15 cellular contexts compared by ENCODE assay signal in the genomic region with DNA sequence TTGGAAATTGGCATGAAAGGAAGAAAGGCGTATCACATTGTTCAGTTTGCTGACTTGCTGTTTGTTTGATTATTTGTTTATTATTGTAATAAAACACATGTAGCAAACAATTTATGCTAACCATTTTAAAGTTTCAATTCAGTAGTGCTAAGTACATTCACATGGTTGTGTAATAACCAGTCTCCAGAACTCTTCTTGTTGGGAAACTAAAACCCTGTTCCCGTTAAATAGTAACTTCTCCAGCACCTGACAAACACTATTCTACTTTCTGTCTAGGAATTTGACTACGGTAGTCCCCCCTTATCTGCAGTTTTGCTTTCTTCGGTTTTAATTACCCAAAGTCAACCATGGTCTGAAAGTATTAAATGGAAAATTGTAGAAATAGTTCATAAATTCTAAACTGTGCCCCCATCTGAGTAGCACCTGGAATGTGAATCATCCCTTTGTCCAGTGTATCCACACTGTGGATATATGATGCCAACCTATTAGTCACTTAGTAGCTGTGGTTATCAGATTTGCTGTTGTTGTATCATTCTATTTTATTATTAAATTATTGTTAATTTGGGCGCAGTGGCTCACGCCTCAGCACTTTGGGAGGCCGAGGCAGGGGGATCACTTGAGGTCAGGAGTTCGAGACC. TPM values are rescaled to one million over a fixed set of nuclear protein-coding genes. Genes with fewer than 3 reads are reported as not detected.
A peak's percentile ranks its signal among the peaks of the same experiment; 100 is the strongest.
DNase-seq lines count a peak whose midpoint lies in the region; FAIRE-seq and TF ChIP-seq lines count a peak whose summit lies in the region.
"Had no signal": no experiment of that assay in that cellular context is flagged by ENCODE, and none has a peak within 500 bp of the region (broad histone marks: within the 10 kb centered on the region; RNA-seq: fewer than 3 reads in every experiment).

No MANE protein-coding gene starts in this region.

- no peaks in the 10 kb centered on the region for H3K9me3 Mint-ChIP-seq in CD4-positive, alpha-beta memory T cell
- H3K9me3 Mint-ChIP-seq: activated T-cell treated with anti-CD3 and anti-CD28 coated beads, Interleukin-2, amount 50 U/mL, for 72 hours; GM23338 had no signal

- TF ChIP-seq CTCF in bronchial epithelial cell (IDR thresholded peaks at IDR 0.05; ENCODE audit: insufficient read depth, low read length, severe bottlenecking): no peak

- peaks cover 17 to 48% of the 10 kb centered on the region in 2 donors for H3K36me3 Mint-ChIP-seq in CD4-positive, alpha-beta memory T cell

- H3K4me3 ChIP-seq in bronchial epithelial cell (ENCODE audit: low read depth, low read length): no peak overlapping the region
- no peak overlapping the region for H3K4me3 ChIP-seq in CD4-positive, alpha-beta memory T cell (ENCODE audit: low read length in 2 of 2)
- H3K4me3 ChIP-seq: GM23338, lung had no signal

- H3K4me1 Mint-ChIP-seq in CD4-positive, alpha-beta memory T cell: peaks cover 31 to 72% (median 58%) of the 10 kb centered on the region in 4 donors

- H3K9me3 ChIP-seq in CD4-positive, alpha-beta memory T cell (ENCODE audit: control insufficient read depth in 1 of 2, low read length in 2 of 2): no peaks in the 10 kb centered on the region
- H3K9me3 ChIP-seq: BE2C had no signal

- no peaks in the 10 kb centered on the region for H3K27me3 Mint-ChIP-seq in CD4-positive, alpha-beta memory T cell

- DNase-seq in ACHN: peak; percentile 59
- DNase-seq in HuH-7 (ENCODE audit: low spot score): peak; percentile 26
- peak; percentile 82 for DNase-seq in bronchial epithelial cell (ENCODE audit: low read depth)
- peak; percentile 37 to 48 for DNase-seq in lung microvascular endothelial cell (ENCODE audit: low read depth in 2 of 2)
- DNase-seq in SKM-1 treated with dmso at 0.1 percent for 144 hours (lab: John Stamatoyannopoulos, UW; ENCODE audit: unreplicated experiment): no peak
- no peak for DNase-seq in NCI-H226
- DNase-seq in CD4-positive, alpha-beta memory T cell: no peak
- DNase-seq in activated effector memory CD4-positive, alpha-beta T cell treated with Interleukin-2 at 50 U/mL for 16 hours: no peak
- DNase-seq: activated T-cell treated with anti-CD3 and anti-CD28 coated beads, Interleukin-2, amount 50 U/mL, for 72 hours; BE2C; MV-4-11 had no signal

- POLR2A ChIA-PET in CD4-positive, alpha-beta memory T cell (lab: Charles Lee; ENCODE audit: partially characterized antibody): interaction anchor here (0.7 to 0.9 kb wide), 2 partner anchors 27 to 36 kb away, joined by 3 read pairs; no protein-coding TSS in a partner anchor

- CTCF ChIA-PET in CD4-positive, alpha-beta memory T cell (lab: Charles Lee; ENCODE audit: partially characterized antibody): no interaction called here

- peaks cover 72% of the 10 kb centered on the region for H3K4me1 ChIP-seq in CD4-positive, alpha-beta memory T cell (ENCODE audit: insufficient read depth, low read length)
- H3K4me1 ChIP-seq: BE2C had no signal

- peaks cover 7% of the 10 kb centered on the region for H3K36me3 ChIP-seq in bronchial epithelial cell (ENCODE audit: control insufficient read depth, insufficient read depth, low read length)
- H3K36me3 ChIP-seq in CD4-positive, alpha-beta memory T cell (ENCODE audit: insufficient read depth, low read length): peaks cover 10% of the 10 kb centered on the region
- H3K36me3 ChIP-seq: BE2C had no signal

- no peak for FAIRE-seq in bronchial epithelial cell (lab: Jason Lieb, UNC)
- FAIRE-seq: urothelium cell line had no signal

- H3K27ac Mint-ChIP-seq in CD4-positive, alpha-beta memory T cell: peak overlapping the region in 3 of 7 donors; percentile 12 to 55 (median 46)
- H3K27ac Mint-ChIP-seq: activated T-cell treated with anti-CD3 and anti-CD28 coated beads, Interleukin-2, amount 50 U/mL, for 72 hours; GM23338 had no signal

- in situ Hi-C loops in ACHN (cut with HindIII; ENCODE audit: low pct_ligation_motif_present, low pct_unique_long_range_greater_than_20kb, low sequenced_read_pairs): no loop called here

- H3K27me3 ChIP-seq in bronchial epithelial cell (ENCODE audit: control insufficient read depth, insufficient read depth, low read length): no peaks in the 10 kb centered on the region
- no peaks in the 10 kb centered on the region for H3K27me3 ChIP-seq in CD4-positive, alpha-beta memory T cell (ENCODE audit: insufficient read depth, low read length)
- H3K27me3 ChIP-seq: BE2C had no signal

- H3K4me3 Mint-ChIP-seq in CD4-positive, alpha-beta memory T cell: no peak overlapping the region
- H3K4me3 Mint-ChIP-seq: activated T-cell treated with anti-CD3 and anti-CD28 coated beads, Interleukin-2, amount 50 U/mL, for 72 hours; GM23338 had no signal

- intact Hi-C loops in CD4-positive, alpha-beta memory T cell (cut with micrococcal nuclease): no loop called here

- no peak overlapping the region for H3K27ac ChIP-seq in CD4-positive, alpha-beta memory T cell (ENCODE audit: low read depth, low read length)
- H3K27ac ChIP-seq: parathyroid adenoma had no signal

RNA-seq across cellular contexts. Expression of a gene that starts 5.5 kb away (rescaled TPM):
- total RNA-seq in bronchial epithelial cell (54.7 and 60.8 TPM in 2 replicates), lung microvascular endothelial cell (22.4 and 42.7 TPM in 2 replicates)
- 100 to 1,000 TPM; 105 to 108 TPM for total RNA-seq in CD4-positive, alpha-beta memory T cell
- polyA plus RNA-seq in CD4-positive, alpha-beta memory T cell: 10 to 100 TPM; 31.8 to 45.0 TPM

RNA-seq across cellular contexts. Expression of a gene that starts 59.7 kb away (rescaled TPM):
- total RNA-seq in bronchial epithelial cell: 1.1 and 1.3 TPM in 2 replicates
- total RNA-seq in lung microvascular endothelial cell: 0.60 and 2.2 TPM in 2 replicates
- total RNA-seq in CD4-positive, alpha-beta memory T cell: 1 to 10 TPM; 1.3 to 1.6 TPM
- 1 to 10 TPM; 2.0 to 2.3 TPM for polyA plus RNA-seq in CD4-positive, alpha-beta memory T cell

Comparison
In these comparisons a context has a peak if more than half of its experiments do, and no peak if none do; other contexts are left out.
1. DNase-seq: peak in ACHN (single experiment), HuH-7 (single experiment), bronchial epithelial cell (single experiment) and lung microvascular endothelial cell (2 of 2); none in SKM-1 treated with dmso at 0.1 percent for 144 hours (single experiment), NCI-H226 (single experiment), CD4-positive, alpha-beta memory T cell (0 of 5) and activated effector memory CD4-positive, alpha-beta T cell treated with Interleukin-2 at 50 U/mL for 16 hours (single experiment).